ENCODE assay signal across 24 cellular contexts in genomic region chr4:33188733-33189132, GRCh38.
"Had no signal": no experiment of that assay in that cellular context is flagged by ENCODE, and none has a peak within 500 bp of the region (broad histone marks: within the 10 kb centered on the region; RNA-seq: fewer than 3 reads in every experiment).

No MANE protein-coding gene starts in this region.

- H3K36me3 ChIP-seq: MG63, SJSA1 had no signal

- DNase-seq: IMR-90, Karpas-422, KG1, MG63, NCI-H1092, NCI-H1105 treated with DMSO at 0.1 percent for 48 hours, NCI-H1417 treated with DMSO at 0.1 percent for 48 hours, NCI-H146, NCI-H1694 treated with DMSO at 0.1 percent for 48 hours, NCI-H2029, NCI-H2081 treated with DMSO at 0.1 percent for 48 hours, NCI-H2171, NCI-H226, NCI-H446, NCI-H510A, NCI-H524 treated with DMSO at 0.1 percent for 48 hours, NCI-H69, NCI-H774, Right ventricle myocardium superior, RPMI8226, SIG-M5 had no signal

- H3K4me1 ChIP-seq: SJSA1 had no signal

- FAIRE-seq: RCC 7860 had no signal

- H3K9me3 ChIP-seq: MG63, SJSA1 had no signal

- H3K4me3 ChIP-seq: MG63, SJSA1, SK-N-MC had no signal

- H3K27ac ChIP-seq: SJSA1, SK-N-MC had no signal

- H3K27me3 ChIP-seq: MG63, SJSA1 had no signal
